25 cellular contexts compared by ENCODE assay signal in the genomic region with DNA sequence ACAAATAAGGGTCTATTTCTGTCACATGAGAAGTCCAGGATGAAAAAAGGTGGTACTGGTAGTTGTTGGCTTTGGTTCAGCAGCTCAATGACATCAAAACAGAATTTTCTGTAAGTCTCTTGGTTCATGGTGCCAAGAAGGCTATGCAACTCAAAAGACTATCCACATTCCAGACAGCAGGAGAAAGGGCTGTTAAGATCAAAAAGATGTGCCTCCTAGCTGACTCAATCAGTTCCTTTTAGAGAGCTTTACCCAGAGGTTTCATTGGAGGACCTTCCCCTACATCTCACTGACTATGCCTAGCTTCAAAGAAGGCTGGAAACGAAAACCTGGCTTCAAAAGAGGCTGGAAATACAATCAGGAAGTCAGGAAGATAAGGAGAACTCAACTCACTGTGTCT.
"Had no signal": no experiment of that assay in that cellular context is flagged by ENCODE, and none has a peak within 500 bp of the region (broad histone marks: within the 10 kb centered on the region; RNA-seq: fewer than 3 reads in every experiment).

No MANE protein-coding gene starts in this region.

- H3K4me3 Mint-ChIP-seq: activated T-helper 17 cell treated with anti-CD3 and anti-CD28 coated beads, Interleukin-2, amount 50 U/mL, for 72 hours; endodermal cell; naive thymus-derived CD4-positive, alpha-beta T cell; neural crest cell; stimulated activated memory B cell treated with anti-CD40 and anti-IgM and Interleukin-4, amounts not matched to agents 10 μg/mL and 1 μg/mL and 100 μg/mL, for 72 hours had no signal

- H3K27ac ChIP-seq: adrenal gland, ascending aorta, breast epithelium, coronary artery, esophagus squamous epithelium, heart left ventricle, lower lobe of right lung, stomach, transverse colon, uterus had no signal

- H3K4me1 Mint-ChIP-seq: endodermal cell, neural crest cell had no signal

- H3K27ac Mint-ChIP-seq: activated naive CD4-positive, alpha-beta T cell treated with anti-CD3 and anti-CD28 coated beads, Interleukin-2, amount 50 U/mL, for 72 hours; activated T-helper 17 cell treated with anti-CD3 and anti-CD28 coated beads, Interleukin-2, amount 50 U/mL, for 72 hours; endodermal cell; stimulated activated memory B cell treated with anti-CD40 and anti-IgM and Interleukin-4, amounts not matched to agents 10 μg/mL and 1 μg/mL and 100 μg/mL, for 72 hours had no signal

- H3K4me3 ChIP-seq: adrenal gland, ascending aorta, breast epithelium, coronary artery, esophagus squamous epithelium, heart left ventricle, lower lobe of right lung, stomach, transverse colon, uterus had no signal

- H3K9me3 Mint-ChIP-seq: activated naive CD4-positive, alpha-beta T cell treated with anti-CD3 and anti-CD28 coated beads, Interleukin-2, amount 50 U/mL, for 72 hours; activated T-helper 17 cell treated with anti-CD3 and anti-CD28 coated beads, Interleukin-2, amount 50 U/mL, for 72 hours; endodermal cell; neural crest cell; stimulated activated memory B cell treated with anti-CD40 and anti-IgM and Interleukin-4, amounts not matched to agents 10 μg/mL and 1 μg/mL and 100 μg/mL, for 72 hours had no signal

- H3K36me3 ChIP-seq: adrenal gland, ascending aorta, breast epithelium, transverse colon, uterus had no signal

- H3K4me1 ChIP-seq: adrenal gland, breast epithelium, uterus had no signal

- DNase-seq: activated T-cell treated with anti-CD3 and anti-CD28 coated beads, Interleukin-2, amount 50 U/mL, for 1 hour; adrenal gland; endodermal cell; esophagus squamous epithelium; heart left ventricle; kidney; lower lobe of right lung; naive thymus-derived CD4-positive, alpha-beta T cell; occipital lobe; posterior cingulate gyrus; small intestine; stimulated activated CD4-positive, alpha-beta T cell treated with anti-CD3 and anti-CD28 coated beads, Interleukin-2, amount 100 ng/mL, for 24 hours; stomach; T-helper 9 cell; transverse colon; uterus had no signal

- H3K27me3 ChIP-seq: adrenal gland, ascending aorta, breast epithelium, esophagus squamous epithelium, heart left ventricle, stomach, transverse colon, uterus had no signal

- H3K27me3 Mint-ChIP-seq: activated T-helper 17 cell treated with anti-CD3 and anti-CD28 coated beads, Interleukin-2, amount 50 U/mL, for 72 hours; naive thymus-derived CD4-positive, alpha-beta T cell; stimulated activated memory B cell treated with anti-CD40 and anti-IgM and Interleukin-4, amounts not matched to agents 10 μg/mL and 1 μg/mL and 100 μg/mL, for 72 hours had no signal

- H3K9me3 ChIP-seq: adrenal gland, ascending aorta, breast epithelium, esophagus squamous epithelium, heart left ventricle, lower lobe of right lung, stomach, transverse colon, uterus had no signal

- ATAC-seq: activated naive CD4-positive, alpha-beta T cell treated with anti-CD3 and anti-CD28 coated beads, Interleukin-2, amount 50 U/mL, for 72 hours; activated T-helper 17 cell treated with anti-CD3 and anti-CD28 coated beads, Interleukin-2, amount 50 U/mL, for 72 hours; heart left ventricle; left lobe of liver; lower lobe of right lung; naive thymus-derived CD4-positive, alpha-beta T cell; sciatic nerve; stimulated activated memory B cell treated with anti-CD40 and anti-IgM and Interleukin-4, amounts not matched to agents 10 μg/mL and 1 μg/mL and 100 μg/mL, for 72 hours had no signal
